In the genomic region with DNA sequence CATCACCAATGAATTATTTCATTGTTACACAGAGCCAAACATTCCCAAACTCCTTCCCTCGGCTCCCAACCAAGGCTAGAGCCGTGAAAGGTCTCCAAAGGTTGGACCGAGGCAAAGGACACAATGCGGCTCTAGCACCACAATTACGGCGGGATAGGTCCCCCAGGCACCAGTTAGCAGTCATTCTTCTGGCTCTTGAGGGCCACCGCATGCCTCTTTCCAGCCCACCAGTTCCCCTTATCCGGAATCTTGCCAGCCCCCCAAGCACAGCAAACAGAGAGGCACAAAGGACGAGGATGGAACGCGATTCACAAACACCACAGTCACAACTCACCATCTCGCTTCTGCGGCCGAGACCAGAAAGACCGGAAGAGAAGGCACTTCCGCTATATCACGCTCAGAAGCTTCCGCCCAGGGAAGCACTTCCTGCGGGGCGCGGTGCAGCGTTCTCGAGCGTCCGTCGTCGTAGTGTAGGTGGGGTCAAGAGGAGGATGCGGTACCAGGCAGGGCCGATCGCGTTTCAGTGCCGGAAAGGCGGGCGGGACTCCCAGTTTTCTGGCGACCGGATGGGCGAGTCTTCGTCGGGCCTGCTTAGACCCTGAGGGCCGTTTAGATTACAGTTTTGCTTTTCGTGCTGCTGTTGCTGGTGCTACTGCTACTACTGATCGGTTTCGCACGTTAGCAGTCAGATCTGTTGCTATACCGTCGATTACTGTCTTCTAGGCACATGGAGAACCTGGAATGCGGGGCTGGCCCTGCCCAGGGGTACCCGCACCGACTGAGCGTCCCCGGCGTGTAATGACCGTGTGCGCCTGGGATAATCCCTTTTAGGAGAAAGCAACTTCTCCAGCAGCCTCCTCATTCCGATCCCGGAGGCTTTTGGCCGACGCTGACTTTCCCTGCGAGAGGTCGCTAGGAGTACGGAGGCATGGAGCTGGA, we compare ENCODE assay signal across 1 cellular context.
TF ChIP-seq lines count a peak whose summit lies in the region.

A gene (minus strand): TSS at position 374 of the 939 bp plus-strand sequence. CDS start 37 bp downstream, at position 337.

TF ChIP-seq in K562, 482 proteins besides CTCF, POLR2A, EP300 and RAD21 (continued from another document and continues in another):
- TF ChIP-seq, protein P1, sequence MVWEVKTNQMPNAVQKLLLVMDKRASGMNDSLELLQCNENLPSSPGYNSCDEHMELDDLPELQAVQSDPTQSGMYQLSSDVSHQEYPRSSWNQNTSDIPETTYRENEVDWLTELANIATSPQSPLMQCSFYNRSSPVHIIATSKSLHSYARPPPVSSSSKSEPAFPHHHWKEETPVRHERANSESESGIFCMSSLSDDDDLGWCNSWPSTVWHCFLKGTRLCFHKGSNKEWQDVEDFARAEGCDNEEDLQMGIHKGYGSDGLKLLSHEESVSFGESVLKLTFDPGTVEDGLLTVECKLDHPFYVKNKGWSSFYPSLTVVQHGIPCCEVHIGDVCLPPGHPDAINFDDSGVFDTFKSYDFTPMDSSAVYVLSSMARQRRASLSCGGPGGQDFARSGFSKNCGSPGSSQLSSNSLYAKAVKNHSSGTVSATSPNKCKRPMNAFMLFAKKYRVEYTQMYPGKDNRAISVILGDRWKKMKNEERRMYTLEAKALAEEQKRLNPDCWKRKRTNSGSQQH (CRISPR knock-in tag; IDR thresholded peaks at IDR 0.05) = peak; percentile 89
- TF ChIP-seq RFX1 (IDR thresholded peaks at IDR 0.05) (no peak), MIER1 (IDR thresholded peaks at IDR 0.05; ENCODE audit: low read depth) (peak; percentile 6; the same call in 1 of the 2 replicates), POLR2B (IDR thresholded peaks at IDR 0.05; ENCODE audit: low read depth, partially characterized antibody) (peak; percentile 100), ZNF584 (CRISPR knock-in tag; IDR thresholded peaks at IDR 0.05; ENCODE audit: low read depth) (peak; percentile 78; the same call in 1 of the 2 replicates), ZBTB7A (IDR thresholded peaks at IDR 0.05; ENCODE audit: borderline replicate concordance, control insufficient read depth, low read depth, low read length) (peak; percentile 94), HDGF (IDR thresholded peaks at IDR 0.05) (no peak; the same call in 1 of the 2 replicates), ZNF431 (CRISPR knock-in tag; IDR thresholded peaks at IDR 0.05) (peak; percentile 67), SIRT6 (IDR thresholded peaks at IDR 0.05; ENCODE audit: low read depth, low read length) (no peak), MED1 (CRISPR knock-in tag; IDR thresholded peaks at IDR 0.05; ENCODE audit: borderline replicate concordance) (no peak), SMAD4 (CRISPR knock-in tag; conservative IDR thresholded peaks at IDR 0.05) (peak; percentile 77), MTA3 (IDR thresholded peaks at IDR 0.05; ENCODE audit: borderline replicate concordance) (peak; percentile 96), ZFP36 (IDR thresholded peaks at IDR 0.05; ENCODE audit: low read depth, low read length, partially characterized antibody) (peak; percentile 59), ATF1 (CRISPR knock-in tag; IDR thresholded peaks at IDR 0.05) (no peak), ATF1 (tag; IDR thresholded peaks at IDR 0.05) (peak; percentile 90), CAMTA2 (CRISPR knock-in tag; conservative IDR thresholded peaks at IDR 0.05) (0 out of 2 replicates have a peak, but pooled peaks have one; percentile 58), ZNF717 (CRISPR knock-in tag; IDR thresholded peaks at IDR 0.05) (0 out of 2 replicates have a peak, but pooled peaks have one; percentile 67), FOS (IDR thresholded peaks at IDR 0.05; ENCODE audit: extremely low read depth, insufficient read length) (no peak), POLR3G (IDR thresholded peaks at IDR 0.05; ENCODE audit: extremely low read depth, insufficient read length, insufficient replicate concordance) (no peak), RFX5 (IDR thresholded peaks at IDR 0.05; ENCODE audit: low read depth, low read length) (no peak), TCF7 (IDR thresholded peaks at IDR 0.05; ENCODE audit: borderline replicate concordance) (peak; percentile 94; the same call in 1 of the 2 replicates), HNRNPUL1 (IDR thresholded peaks at IDR 0.05; ENCODE audit: low read length) (peak; percentile 55; the same call in 1 of the 2 replicates)
- TF ChIP-seq, protein P2, sequence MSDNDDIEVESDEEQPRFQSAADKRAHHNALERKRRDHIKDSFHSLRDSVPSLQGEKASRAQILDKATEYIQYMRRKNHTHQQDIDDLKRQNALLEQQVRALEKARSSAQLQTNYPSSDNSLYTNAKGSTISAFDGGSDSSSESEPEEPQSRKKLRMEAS (CRISPR knock-in tag; IDR thresholded peaks at IDR 0.05) = peak; percentile 93
- TF ChIP-seq, protein P3, sequence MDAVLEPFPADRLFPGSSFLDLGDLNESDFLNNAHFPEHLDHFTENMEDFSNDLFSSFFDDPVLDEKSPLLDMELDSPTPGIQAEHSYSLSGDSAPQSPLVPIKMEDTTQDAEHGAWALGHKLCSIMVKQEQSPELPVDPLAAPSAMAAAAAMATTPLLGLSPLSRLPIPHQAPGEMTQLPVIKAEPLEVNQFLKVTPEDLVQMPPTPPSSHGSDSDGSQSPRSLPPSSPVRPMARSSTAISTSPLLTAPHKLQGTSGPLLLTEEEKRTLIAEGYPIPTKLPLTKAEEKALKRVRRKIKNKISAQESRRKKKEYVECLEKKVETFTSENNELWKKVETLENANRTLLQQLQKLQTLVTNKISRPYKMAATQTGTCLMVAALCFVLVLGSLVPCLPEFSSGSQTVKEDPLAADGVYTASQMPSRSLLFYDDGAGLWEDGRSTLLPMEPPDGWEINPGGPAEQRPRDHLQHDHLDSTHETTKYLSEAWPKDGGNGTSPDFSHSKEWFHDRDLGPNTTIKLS (IDR thresholded peaks at IDR 0.05; ENCODE audit: borderline replicate concordance, low read depth) = peak; percentile 84
- TF ChIP-seq, protein P4, sequence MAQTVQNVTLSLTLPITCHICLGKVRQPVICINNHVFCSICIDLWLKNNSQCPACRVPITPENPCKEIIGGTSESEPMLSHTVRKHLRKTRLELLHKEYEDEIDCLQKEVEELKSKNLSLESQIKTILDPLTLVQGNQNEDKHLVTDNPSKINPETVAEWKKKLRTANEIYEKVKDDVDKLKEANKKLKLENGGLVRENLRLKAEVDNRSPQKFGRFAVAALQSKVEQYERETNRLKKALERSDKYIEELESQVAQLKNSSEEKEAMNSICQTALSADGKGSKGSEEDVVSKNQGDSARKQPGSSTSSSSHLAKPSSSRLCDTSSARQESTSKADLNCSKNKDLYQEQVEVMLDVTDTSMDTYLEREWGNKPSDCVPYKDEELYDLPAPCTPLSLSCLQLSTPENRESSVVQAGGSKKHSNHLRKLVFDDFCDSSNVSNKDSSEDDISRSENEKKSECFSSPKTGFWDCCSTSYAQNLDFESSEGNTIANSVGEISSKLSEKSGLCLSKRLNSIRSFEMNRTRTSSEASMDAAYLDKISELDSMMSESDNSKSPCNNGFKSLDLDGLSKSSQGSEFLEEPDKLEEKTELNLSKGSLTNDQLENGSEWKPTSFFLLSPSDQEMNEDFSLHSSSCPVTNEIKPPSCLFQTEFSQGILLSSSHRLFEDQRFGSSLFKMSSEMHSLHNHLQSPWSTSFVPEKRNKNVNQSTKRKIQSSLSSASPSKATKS (CRISPR knock-in tag; IDR thresholded peaks at IDR 0.05) = 0 out of 2 replicates have a peak, but pooled peaks have one; percentile 35
- TF ChIP-seq, protein P5, sequence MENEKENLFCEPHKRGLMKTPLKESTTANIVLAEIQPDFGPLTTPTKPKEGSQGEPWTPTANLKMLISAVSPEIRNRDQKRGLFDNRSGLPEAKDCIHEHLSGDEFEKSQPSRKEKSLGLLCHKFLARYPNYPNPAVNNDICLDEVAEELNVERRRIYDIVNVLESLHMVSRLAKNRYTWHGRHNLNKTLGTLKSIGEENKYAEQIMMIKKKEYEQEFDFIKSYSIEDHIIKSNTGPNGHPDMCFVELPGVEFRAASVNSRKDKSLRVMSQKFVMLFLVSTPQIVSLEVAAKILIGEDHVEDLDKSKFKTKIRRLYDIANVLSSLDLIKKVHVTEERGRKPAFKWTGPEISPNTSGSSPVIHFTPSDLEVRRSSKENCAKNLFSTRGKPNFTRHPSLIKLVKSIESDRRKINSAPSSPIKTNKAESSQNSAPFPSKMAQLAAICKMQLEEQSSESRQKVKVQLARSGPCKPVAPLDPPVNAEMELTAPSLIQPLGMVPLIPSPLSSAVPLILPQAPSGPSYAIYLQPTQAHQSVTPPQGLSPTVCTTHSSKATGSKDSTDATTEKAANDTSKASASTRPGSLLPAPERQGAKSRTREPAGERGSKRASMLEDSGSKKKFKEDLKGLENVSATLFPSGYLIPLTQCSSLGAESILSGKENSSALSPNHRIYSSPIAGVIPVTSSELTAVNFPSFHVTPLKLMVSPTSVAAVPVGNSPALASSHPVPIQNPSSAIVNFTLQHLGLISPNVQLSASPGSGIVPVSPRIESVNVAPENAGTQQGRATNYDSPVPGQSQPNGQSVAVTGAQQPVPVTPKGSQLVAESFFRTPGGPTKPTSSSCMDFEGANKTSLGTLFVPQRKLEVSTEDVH (IDR thresholded peaks at IDR 0.05; ENCODE audit: low read depth, partially characterized antibody) = peak; percentile 99
- TF ChIP-seq, protein P6, sequence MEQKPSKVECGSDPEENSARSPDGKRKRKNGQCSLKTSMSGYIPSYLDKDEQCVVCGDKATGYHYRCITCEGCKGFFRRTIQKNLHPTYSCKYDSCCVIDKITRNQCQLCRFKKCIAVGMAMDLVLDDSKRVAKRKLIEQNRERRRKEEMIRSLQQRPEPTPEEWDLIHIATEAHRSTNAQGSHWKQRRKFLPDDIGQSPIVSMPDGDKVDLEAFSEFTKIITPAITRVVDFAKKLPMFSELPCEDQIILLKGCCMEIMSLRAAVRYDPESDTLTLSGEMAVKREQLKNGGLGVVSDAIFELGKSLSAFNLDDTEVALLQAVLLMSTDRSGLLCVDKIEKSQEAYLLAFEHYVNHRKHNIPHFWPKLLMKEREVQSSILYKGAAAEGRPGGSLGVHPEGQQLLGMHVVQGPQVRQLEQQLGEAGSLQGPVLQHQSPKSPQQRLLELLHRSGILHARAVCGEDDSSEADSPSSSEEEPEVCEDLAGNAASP (IDR thresholded peaks at IDR 0.05) = no peak
- TF ChIP-seq, protein P7, sequence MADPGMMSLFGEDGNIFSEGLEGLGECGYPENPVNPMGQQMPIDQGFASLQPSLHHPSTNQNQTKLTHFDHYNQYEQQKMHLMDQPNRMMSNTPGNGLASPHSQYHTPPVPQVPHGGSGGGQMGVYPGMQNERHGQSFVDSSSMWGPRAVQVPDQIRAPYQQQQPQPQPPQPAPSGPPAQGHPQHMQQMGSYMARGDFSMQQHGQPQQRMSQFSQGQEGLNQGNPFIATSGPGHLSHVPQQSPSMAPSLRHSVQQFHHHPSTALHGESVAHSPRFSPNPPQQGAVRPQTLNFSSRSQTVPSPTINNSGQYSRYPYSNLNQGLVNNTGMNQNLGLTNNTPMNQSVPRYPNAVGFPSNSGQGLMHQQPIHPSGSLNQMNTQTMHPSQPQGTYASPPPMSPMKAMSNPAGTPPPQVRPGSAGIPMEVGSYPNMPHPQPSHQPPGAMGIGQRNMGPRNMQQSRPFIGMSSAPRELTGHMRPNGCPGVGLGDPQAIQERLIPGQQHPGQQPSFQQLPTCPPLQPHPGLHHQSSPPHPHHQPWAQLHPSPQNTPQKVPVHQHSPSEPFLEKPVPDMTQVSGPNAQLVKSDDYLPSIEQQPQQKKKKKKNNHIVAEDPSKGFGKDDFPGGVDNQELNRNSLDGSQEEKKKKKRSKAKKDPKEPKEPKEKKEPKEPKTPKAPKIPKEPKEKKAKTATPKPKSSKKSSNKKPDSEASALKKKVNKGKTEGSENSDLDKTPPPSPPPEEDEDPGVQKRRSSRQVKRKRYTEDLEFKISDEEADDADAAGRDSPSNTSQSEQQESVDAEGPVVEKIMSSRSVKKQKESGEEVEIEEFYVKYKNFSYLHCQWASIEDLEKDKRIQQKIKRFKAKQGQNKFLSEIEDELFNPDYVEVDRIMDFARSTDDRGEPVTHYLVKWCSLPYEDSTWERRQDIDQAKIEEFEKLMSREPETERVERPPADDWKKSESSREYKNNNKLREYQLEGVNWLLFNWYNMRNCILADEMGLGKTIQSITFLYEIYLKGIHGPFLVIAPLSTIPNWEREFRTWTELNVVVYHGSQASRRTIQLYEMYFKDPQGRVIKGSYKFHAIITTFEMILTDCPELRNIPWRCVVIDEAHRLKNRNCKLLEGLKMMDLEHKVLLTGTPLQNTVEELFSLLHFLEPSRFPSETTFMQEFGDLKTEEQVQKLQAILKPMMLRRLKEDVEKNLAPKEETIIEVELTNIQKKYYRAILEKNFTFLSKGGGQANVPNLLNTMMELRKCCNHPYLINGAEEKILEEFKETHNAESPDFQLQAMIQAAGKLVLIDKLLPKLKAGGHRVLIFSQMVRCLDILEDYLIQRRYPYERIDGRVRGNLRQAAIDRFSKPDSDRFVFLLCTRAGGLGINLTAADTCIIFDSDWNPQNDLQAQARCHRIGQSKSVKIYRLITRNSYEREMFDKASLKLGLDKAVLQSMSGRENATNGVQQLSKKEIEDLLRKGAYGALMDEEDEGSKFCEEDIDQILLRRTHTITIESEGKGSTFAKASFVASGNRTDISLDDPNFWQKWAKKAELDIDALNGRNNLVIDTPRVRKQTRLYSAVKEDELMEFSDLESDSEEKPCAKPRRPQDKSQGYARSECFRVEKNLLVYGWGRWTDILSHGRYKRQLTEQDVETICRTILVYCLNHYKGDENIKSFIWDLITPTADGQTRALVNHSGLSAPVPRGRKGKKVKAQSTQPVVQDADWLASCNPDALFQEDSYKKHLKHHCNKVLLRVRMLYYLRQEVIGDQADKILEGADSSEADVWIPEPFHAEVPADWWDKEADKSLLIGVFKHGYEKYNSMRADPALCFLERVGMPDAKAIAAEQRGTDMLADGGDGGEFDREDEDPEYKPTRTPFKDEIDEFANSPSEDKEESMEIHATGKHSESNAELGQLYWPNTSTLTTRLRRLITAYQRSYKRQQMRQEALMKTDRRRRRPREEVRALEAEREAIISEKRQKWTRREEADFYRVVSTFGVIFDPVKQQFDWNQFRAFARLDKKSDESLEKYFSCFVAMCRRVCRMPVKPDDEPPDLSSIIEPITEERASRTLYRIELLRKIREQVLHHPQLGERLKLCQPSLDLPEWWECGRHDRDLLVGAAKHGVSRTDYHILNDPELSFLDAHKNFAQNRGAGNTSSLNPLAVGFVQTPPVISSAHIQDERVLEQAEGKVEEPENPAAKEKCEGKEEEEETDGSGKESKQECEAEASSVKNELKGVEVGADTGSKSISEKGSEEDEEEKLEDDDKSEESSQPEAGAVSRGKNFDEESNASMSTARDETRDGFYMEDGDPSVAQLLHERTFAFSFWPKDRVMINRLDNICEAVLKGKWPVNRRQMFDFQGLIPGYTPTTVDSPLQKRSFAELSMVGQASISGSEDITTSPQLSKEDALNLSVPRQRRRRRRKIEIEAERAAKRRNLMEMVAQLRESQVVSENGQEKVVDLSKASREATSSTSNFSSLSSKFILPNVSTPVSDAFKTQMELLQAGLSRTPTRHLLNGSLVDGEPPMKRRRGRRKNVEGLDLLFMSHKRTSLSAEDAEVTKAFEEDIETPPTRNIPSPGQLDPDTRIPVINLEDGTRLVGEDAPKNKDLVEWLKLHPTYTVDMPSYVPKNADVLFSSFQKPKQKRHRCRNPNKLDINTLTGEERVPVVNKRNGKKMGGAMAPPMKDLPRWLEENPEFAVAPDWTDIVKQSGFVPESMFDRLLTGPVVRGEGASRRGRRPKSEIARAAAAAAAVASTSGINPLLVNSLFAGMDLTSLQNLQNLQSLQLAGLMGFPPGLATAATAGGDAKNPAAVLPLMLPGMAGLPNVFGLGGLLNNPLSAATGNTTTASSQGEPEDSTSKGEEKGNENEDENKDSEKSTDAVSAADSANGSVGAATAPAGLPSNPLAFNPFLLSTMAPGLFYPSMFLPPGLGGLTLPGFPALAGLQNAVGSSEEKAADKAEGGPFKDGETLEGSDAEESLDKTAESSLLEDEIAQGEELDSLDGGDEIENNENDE (IDR thresholded peaks at IDR 0.05; ENCODE audit: low read depth, low read length) = no peak
